Comparison of ENCODE assay signal across 7 cellular contexts in the genomic region with DNA sequence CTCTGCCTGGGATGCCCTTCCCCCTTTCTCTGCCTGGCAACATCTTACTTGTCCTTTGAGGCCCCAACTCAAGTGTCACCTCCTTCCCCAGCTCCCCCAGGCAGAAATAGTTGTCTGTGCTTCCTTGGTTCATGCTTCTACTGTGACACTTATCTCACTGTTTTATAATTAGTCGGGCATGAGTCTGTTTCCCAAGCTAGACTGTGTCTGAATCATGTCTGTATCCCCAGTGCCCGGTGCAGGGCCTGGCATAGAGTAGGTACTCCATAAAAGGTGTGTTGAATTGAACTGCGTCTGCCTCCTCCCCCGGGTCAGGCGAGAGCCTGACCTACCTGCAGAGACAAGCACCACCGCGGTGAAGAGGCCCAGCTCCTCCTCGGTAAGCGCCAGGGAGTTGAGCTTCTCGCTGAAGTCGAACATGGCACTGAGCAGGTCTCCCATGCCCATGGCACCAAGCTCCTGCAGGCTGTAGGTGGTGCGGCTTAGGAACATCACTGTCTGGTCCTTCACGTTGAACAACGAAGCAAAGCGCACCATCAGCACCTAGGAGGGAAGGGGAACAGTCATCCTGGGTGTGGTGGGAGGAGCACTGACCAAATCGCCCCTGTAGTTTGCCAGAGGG. TPM values are rescaled to one million over a fixed set of nuclear protein-coding genes. Genes with fewer than 3 reads are reported as not detected.
DNase-seq lines count a peak whose midpoint lies in the region; ATAC-seq and TF ChIP-seq lines count a peak whose summit lies in the region.
"Had no signal": no experiment of that assay in that cellular context is flagged by ENCODE, and none has a peak within 500 bp of the region (broad histone marks: within the 10 kb centered on the region; RNA-seq: fewer than 3 reads in every experiment).

No MANE protein-coding gene starts in this region.

- no peak for ATAC-seq in GM21447 (IDR thresholded peaks at IDR 0.05; ENCODE audit: unreplicated experiment)

- H3K4me3 ChIP-seq in H7 (ENCODE audit: insufficient read depth, low read depth, low read length) (no peak overlapping the region), coronary artery (peak overlapping the region; percentile 2)

- no peaks in the 10 kb centered on the region for H3K27me3 ChIP-seq in H7 (ENCODE audit: control insufficient read depth, insufficient read depth, low read length)

- DNase-seq in H7: peak; percentile 27
- DNase-seq in coronary artery (ENCODE audit: low spot score): peak; percentile 74
- DNase-seq in occipital lobe (lab: John Stamatoyannopoulos, UW): peak; percentile 30
- DNase-seq in hippocampal formation (lab: John Stamatoyannopoulos, UW): no peak
- DNase-seq in ecto neural progenitor cell (ENCODE audit: low spot score): no peak
- DNase-seq: NCI-H1694 treated with DMSO at 0.1 percent for 48 hours had no signal

- TF ChIP-seq CTCF in coronary artery (IDR thresholded peaks at IDR 0.05): no peak

- H3K36me3 ChIP-seq in H7 (replicated peaks; ENCODE audit: control insufficient read depth, insufficient read depth, low read length): peaks cover 17% of the 10 kb centered on the region

- peak overlapping the region; percentile 89 to 96 for H3K27ac ChIP-seq in coronary artery

RNA-seq across cellular contexts. Expression of a gene that starts 6.7 kb away (rescaled TPM):
- total RNA-seq in H7 (2014; rRNA removed; shearing (Covaris generic)): 1.8 and 3.4 TPM in 2 replicates
- 0.78 TPM for total RNA-seq in occipital lobe

RNA-seq across cellular contexts. Expression of a gene that starts 28.1 kb away (rescaled TPM):
- 44.2 and 70.0 TPM in 2 replicates for total RNA-seq in H7 (2014; rRNA removed; shearing (Covaris generic))
- total RNA-seq in occipital lobe: 89.2 TPM

RNA-seq across cellular contexts. Expression of a gene that starts 30.9 kb away (rescaled TPM):
- total RNA-seq in H7 (2014; rRNA removed; shearing (Covaris generic)): 13.2 and 15.2 TPM in 2 replicates
- 91.1 TPM for total RNA-seq in occipital lobe

RNA-seq across cellular contexts. Expression of a gene that starts 39.5 kb away (rescaled TPM):
- 85.6 and 99.9 TPM in 2 replicates for total RNA-seq in H7 (2014; rRNA removed; shearing (Covaris generic))
- 72.5 TPM for total RNA-seq in occipital lobe

RNA-seq across cellular contexts. Expression of a gene that starts 46.6 kb away (rescaled TPM):
- 55.4 and 76.0 TPM in 2 replicates for total RNA-seq in H7 (2014; rRNA removed; shearing (Covaris generic))
- 43.8 TPM for total RNA-seq in occipital lobe

Comparison
In these comparisons a context has a peak if more than half of its experiments do, and no peak if none do; other contexts are left out.
1. DNase-seq: peak in H7 (single experiment), coronary artery (single experiment) and occipital lobe (single experiment); none in hippocampal formation (0 of 2) and ecto neural progenitor cell (single experiment).